8 cellular contexts compared by ENCODE assay signal in the genomic region with DNA sequence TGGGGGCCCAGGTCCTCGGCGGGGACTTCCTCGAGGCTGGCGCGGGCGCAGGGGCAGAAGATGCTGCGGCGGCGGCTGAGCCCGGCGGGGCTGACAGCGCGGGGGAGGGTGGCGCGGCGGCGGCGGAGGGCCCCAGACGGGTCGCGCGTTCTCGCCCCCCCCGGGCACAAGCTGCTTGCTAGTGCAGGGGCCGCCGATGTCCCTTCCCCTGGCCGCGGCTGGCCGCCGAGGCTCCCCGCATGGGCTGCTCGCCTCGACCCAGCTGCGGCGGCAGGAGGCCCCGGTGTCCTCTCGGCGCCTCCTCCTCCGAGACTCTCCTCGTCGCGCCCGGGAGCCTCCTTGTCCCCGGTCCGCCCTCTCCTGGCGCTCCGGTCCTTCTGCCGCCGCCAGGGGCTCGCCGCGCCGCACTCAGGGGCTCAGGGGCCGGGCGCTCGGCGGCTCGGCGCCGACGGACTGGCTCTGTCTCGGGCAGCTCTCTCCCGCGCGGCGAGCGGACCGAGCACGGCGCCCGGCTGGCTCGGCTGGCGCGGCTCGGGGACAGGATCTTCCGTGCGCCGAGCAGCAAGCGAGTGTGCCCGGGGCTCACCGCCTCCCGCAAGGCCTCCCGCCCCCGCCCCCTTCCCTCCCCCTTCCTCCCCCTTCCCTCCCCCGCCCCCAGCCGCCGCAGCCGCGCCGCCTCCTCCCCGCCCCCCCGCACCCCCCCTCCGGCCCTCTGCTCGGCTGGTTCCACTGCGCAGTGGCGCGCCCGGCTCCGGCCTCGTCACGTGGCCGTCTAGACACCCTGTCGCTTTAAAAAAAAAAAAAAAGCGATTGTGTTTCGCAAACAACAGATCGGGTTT. TPM values are rescaled to one million over a fixed set of nuclear protein-coding genes. Genes with fewer than 3 reads are reported as not detected.
DNase-seq lines count a peak whose midpoint lies in the region; ATAC-seq and TF ChIP-seq lines count a peak whose summit lies in the region.

No MANE protein-coding gene starts in this region.

- TF ChIP-seq POLR2A in esophagus muscularis mucosa (IDR thresholded peaks at IDR 0.05; ENCODE audit: low read depth), result peak; percentile 45

- peaks cover 22 to 35% (median 27%) of the 10 kb centered on the region in 3 donors for H3K4me1 Mint-ChIP-seq in IgD-negative memory B cell
- H3K4me1 Mint-ChIP-seq in activated T-cell treated with anti-CD3 and anti-CD28 coated beads, Interleukin-2, amount 50 U/mL, for 72 hours (ENCODE audit: low read depth), result peaks cover 27% of the 10 kb centered on the region

- peak; percentile 29 for ATAC-seq in GM21526 (IDR thresholded peaks at IDR 0.05; ENCODE audit: low FRiP score, unreplicated experiment)
- ATAC-seq in activated T-cell treated with anti-CD3 and anti-CD28 coated beads, Interleukin-2, amount 50 U/mL, for 72 hours (replicated peaks in 1 of 2), result peak; percentile 64 to 65

- no peaks in the 10 kb centered on the region for H3K9me3 Mint-ChIP-seq in IgD-negative memory B cell
- H3K9me3 Mint-ChIP-seq in activated T-cell treated with anti-CD3 and anti-CD28 coated beads, Interleukin-2, amount 50 U/mL, for 72 hours, result no peaks in the 10 kb centered on the region

- 0% methylated on average over 6 of the region's 106 CpGs for WGBS in esophagus muscularis mucosa

- no peaks in the 10 kb centered on the region for H3K27me3 ChIP-seq in esophagus muscularis mucosa

- peaks cover 29 to 54% (median 48%) of the 10 kb centered on the region in 4 donors for H3K4me1 ChIP-seq in esophagus muscularis mucosa

- DNase-seq in DMS153 (lab: John Stamatoyannopoulos, UW) (peak; percentile 78), esophagus muscularis mucosa (ENCODE audit: extremely low spot score) (no peak), myocyte (ENCODE audit: low read depth) (peak; percentile 92)
- DNase-seq in activated T-cell treated with anti-CD3 and anti-CD28 coated beads, Interleukin-2, amount 50 U/mL, for 72 hours, result peak; percentile 76 to 78
- peak; percentile 57 to 78 (median 69) for DNase-seq in stimulated activated naive CD4-positive, alpha-beta T cell (lab: John Stamatoyannopoulos, UW)

- H3K4me3 ChIP-seq in esophagus muscularis mucosa, result peak overlapping the region; percentile 83 to 97 (median 95)

- peak overlapping the region; percentile 92 to 100 (median 98) for H3K4me3 Mint-ChIP-seq in IgD-negative memory B cell
- peak overlapping the region; percentile 93 to 97 for H3K4me3 Mint-ChIP-seq in activated T-cell treated with anti-CD3 and anti-CD28 coated beads, Interleukin-2, amount 50 U/mL, for 72 hours

- peaks cover 2% of the 10 kb centered on the region for H3K27me3 Mint-ChIP-seq in IgD-negative memory B cell
- H3K27me3 Mint-ChIP-seq in activated T-cell treated with anti-CD3 and anti-CD28 coated beads, Interleukin-2, amount 50 U/mL, for 72 hours (ENCODE audit: low read depth), result peaks cover 10% of the 10 kb centered on the region

- H3K36me3 Mint-ChIP-seq in IgD-negative memory B cell, result peaks cover 1% of the 10 kb centered on the region
- peaks cover 10 to 17% of the 10 kb centered on the region in 2 donors for H3K36me3 Mint-ChIP-seq in activated T-cell treated with anti-CD3 and anti-CD28 coated beads, Interleukin-2, amount 50 U/mL, for 72 hours (ENCODE audit: insufficient read depth in 2 of 2)

- peak overlapping the region; percentile 98 to 100 (median 100) for H3K27ac Mint-ChIP-seq in IgD-negative memory B cell
- peak overlapping the region; percentile 73 for H3K27ac Mint-ChIP-seq in activated T-cell treated with anti-CD3 and anti-CD28 coated beads, Interleukin-2, amount 50 U/mL, for 72 hours

- H3K9me3 ChIP-seq in esophagus muscularis mucosa, result no peaks in the 10 kb centered on the region

- TF ChIP-seq CTCF in esophagus muscularis mucosa (IDR thresholded peaks at IDR 0.05), result peak; percentile 26 to 41 (median 32)

- intact Hi-C loops in esophagus muscularis mucosa (cut with DNase I), result loop anchor here (5.0 kb wide), 1 partner anchor 169 kb away; no protein-coding TSS in a partner anchor

- H3K27ac ChIP-seq in esophagus muscularis mucosa (replicated peaks in 1 of 4), result peak overlapping the region; percentile 90 to 99 (median 98)

- TF ChIP-seq EP300 in esophagus muscularis mucosa (IDR thresholded peaks at IDR 0.05), result no peak

- no peaks in the 10 kb centered on the region for H3K36me3 ChIP-seq in esophagus muscularis mucosa

TF ChIP-seq in PFSK-1, 5 proteins besides CTCF, POLR2A, EP300 and RAD21:
- TF ChIP-seq SIN3A (IDR thresholded peaks at IDR 0.05; ENCODE audit: borderline replicate concordance, insufficient read depth, low read length), result no peak
- peak; percentile 58; the same call in 1 of the 2 replicates for TF ChIP-seq POLR2AphosphoS5 (IDR thresholded peaks at IDR 0.05; ENCODE audit: low read depth, low read length)
- TF ChIP-seq TAF1 (IDR thresholded peaks at IDR 0.05; ENCODE audit: borderline replicate concordance, insufficient read depth, low read length), result peak; percentile 75; the same call in 1 of the 2 replicates
- TF ChIP-seq FOXP2 (optimal IDR thresholded peaks at IDR 0.05; ENCODE audit: borderline replicate concordance, extremely low read depth, extremely low read length, insufficient read depth), result no peak
- TF ChIP-seq, protein P1, sequence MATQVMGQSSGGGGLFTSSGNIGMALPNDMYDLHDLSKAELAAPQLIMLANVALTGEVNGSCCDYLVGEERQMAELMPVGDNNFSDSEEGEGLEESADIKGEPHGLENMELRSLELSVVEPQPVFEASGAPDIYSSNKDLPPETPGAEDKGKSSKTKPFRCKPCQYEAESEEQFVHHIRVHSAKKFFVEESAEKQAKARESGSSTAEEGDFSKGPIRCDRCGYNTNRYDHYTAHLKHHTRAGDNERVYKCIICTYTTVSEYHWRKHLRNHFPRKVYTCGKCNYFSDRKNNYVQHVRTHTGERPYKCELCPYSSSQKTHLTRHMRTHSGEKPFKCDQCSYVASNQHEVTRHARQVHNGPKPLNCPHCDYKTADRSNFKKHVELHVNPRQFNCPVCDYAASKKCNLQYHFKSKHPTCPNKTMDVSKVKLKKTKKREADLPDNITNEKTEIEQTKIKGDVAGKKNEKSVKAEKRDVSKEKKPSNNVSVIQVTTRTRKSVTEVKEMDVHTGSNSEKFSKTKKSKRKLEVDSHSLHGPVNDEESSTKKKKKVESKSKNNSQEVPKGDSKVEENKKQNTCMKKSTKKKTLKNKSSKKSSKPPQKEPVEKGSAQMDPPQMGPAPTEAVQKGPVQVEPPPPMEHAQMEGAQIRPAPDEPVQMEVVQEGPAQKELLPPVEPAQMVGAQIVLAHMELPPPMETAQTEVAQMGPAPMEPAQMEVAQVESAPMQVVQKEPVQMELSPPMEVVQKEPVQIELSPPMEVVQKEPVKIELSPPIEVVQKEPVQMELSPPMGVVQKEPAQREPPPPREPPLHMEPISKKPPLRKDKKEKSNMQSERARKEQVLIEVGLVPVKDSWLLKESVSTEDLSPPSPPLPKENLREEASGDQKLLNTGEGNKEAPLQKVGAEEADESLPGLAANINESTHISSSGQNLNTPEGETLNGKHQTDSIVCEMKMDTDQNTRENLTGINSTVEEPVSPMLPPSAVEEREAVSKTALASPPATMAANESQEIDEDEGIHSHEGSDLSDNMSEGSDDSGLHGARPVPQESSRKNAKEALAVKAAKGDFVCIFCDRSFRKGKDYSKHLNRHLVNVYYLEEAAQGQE (IDR thresholded peaks at IDR 0.05; ENCODE audit: insufficient read depth in 1 of 2, low read depth in 2 of 2, low read length in 2 of 2), result no peak; a peak in 1 of 4 replicates

RNA-seq across cellular contexts. Expression of a gene that starts 0.9 kb away (rescaled TPM):
- 0.48 TPM for polyA plus RNA-seq in IgD-negative memory B cell
- 13.8 TPM for polyA plus RNA-seq in PFSK-1 (2012; ENCODE audit: insufficient read length, low read depth)
- total RNA-seq in activated T-cell treated with anti-CD3 and anti-CD28 coated beads, Interleukin-2, amount 50 U/mL, for 72 hours, result 10 to 100 TPM; 14.9 to 21.7 TPM
- total RNA-seq in esophagus muscularis mucosa (10 to 100 TPM; 22.5 to 54.9 (median 40.0) TPM), myocyte (2.7 and 3.0 TPM in 2 replicates)
- 24.2 TPM for polyA plus RNA-seq in myocyte (2012)
